Comparison of ENCODE assay signal across 19 cellular contexts in genomic region chr12:49880756-49881390, GRCh38. TPM values are rescaled to one million over a fixed set of nuclear protein-coding genes. Genes with fewer than 3 reads are reported as not detected.
DNase-seq lines count a peak whose midpoint lies in the region; ATAC-seq and TF ChIP-seq lines count a peak whose summit lies in the region.
"Had no signal": no experiment of that assay in that cellular context is flagged by ENCODE, and none has a peak within 500 bp of the region (broad histone marks: within the 10 kb centered on the region; RNA-seq: fewer than 3 reads in every experiment).

No MANE protein-coding gene starts in this region.

- H3K79me2 ChIP-seq in parathyroid adenoma: no peaks in the 10 kb centered on the region

- no peaks in the 10 kb centered on the region for H3K36me3 ChIP-seq in ectodermal cell (ENCODE audit: control insufficient read depth, insufficient read depth, low read length)
- H3K36me3 ChIP-seq in parathyroid adenoma (ENCODE audit: control insufficient read depth, insufficient read depth, low read length): no peaks in the 10 kb centered on the region

- ATAC-seq in left ventricle myocardium superior (no peak), left cardiac atrium (no peak), HG03442 (IDR thresholded peaks at IDR 0.05; ENCODE audit: unreplicated experiment) (no peak)
- ATAC-seq: A549, Panc1 had no signal

- no peak overlapping the region for H3K4me3 ChIP-seq in ectodermal cell (ENCODE audit: insufficient read depth, low read depth, low read length)
- H3K4me3 ChIP-seq in parathyroid adenoma (ENCODE audit: low read depth, low read length): no peak overlapping the region
- H3K4me3 ChIP-seq: A549 had no signal

- DNase-seq in left ventricle myocardium superior: peak; percentile 21
- no peak for DNase-seq in left cardiac atrium
- no peak for DNase-seq in ACHN
- DNase-seq in NCI-H526 treated with DMSO at 0.1 percent for 48 hours (lab: John Stamatoyannopoulos, UW): no peak
- DNase-seq: COR-L47, DMS153, HFFc6, KG1, NCI-H1048, NCI-H1436 treated with DMSO at 0.1 percent for 48 hours, NCI-H2081, NCI-H510A treated with DMSO at 0.1 percent for 48 hours had no signal

- in situ Hi-C loops in ACHN (cut with HindIII; ENCODE audit: low pct_ligation_motif_present, low pct_unique_long_range_greater_than_20kb, low sequenced_read_pairs): no loop called here

- H3K4me1 ChIP-seq in ectodermal cell (ENCODE audit: control insufficient read depth, insufficient read depth, low read length): peaks cover 33% of the 10 kb centered on the region
- peaks cover 31% of the 10 kb centered on the region for H3K4me1 ChIP-seq in parathyroid adenoma
- H3K4me1 ChIP-seq: A549 had no signal

- H3K27ac ChIP-seq in ectodermal cell (ENCODE audit: insufficient read depth, low read depth, low read length, poor library complexity, severe bottlenecking): peak overlapping the region; percentile 9
- peak overlapping the region; percentile 12 for H3K27ac ChIP-seq in parathyroid adenoma
- H3K27ac ChIP-seq: A549, C4-2B had no signal

- H2AFZ ChIP-seq in parathyroid adenoma: no peak overlapping the region

- 95 to 96% methylated on average over 4 of the region's 4 CpGs for WGBS in ectodermal cell, 2 experiments

- H3K9me3 ChIP-seq in ectodermal cell (ENCODE audit: control insufficient read depth, low read length): no peaks in the 10 kb centered on the region
- H3K9me3 ChIP-seq in parathyroid adenoma (ENCODE audit: control insufficient read depth, low read length): no peaks in the 10 kb centered on the region

- H3K9ac ChIP-seq in parathyroid adenoma: no peak overlapping the region

- no peak for TF ChIP-seq CTCF in parathyroid adenoma (IDR thresholded peaks at IDR 0.05)

- intact Hi-C loops in left ventricle myocardium superior (cut with micrococcal nuclease) (no loop called here), left cardiac atrium (cut with DNase I) (no loop called here)

- H3K27me3 ChIP-seq in ectodermal cell (ENCODE audit: control insufficient read depth, insufficient read depth, low read length, poor library complexity, severe bottlenecking): no peaks in the 10 kb centered on the region
- no peaks in the 10 kb centered on the region for H3K27me3 ChIP-seq in parathyroid adenoma (ENCODE audit: control insufficient read depth, insufficient read depth, low read length)

- no peak overlapping the region for H3K4me2 ChIP-seq in parathyroid adenoma (ENCODE audit: low read length)
- H3K4me2 ChIP-seq: A549 had no signal

RNA-seq across cellular contexts. Expression of gene FAIM2, which starts 22.8 kb away (rescaled TPM):
- total RNA-seq in left ventricle myocardium superior (8.2 TPM), left cardiac atrium (10 to 100 TPM in 1 of 2 donors, 1 to 10 TPM in 1; 6.4 to 25.9 TPM)
- polyA plus RNA-seq in ectodermal cell (2013, experiment 1 of 4): 5.8 TPM
- polyA plus RNA-seq in ectodermal cell (2013, experiment 2 of 4): 5.1 TPM
- 4.5 TPM for polyA plus RNA-seq in ectodermal cell (2013, experiment 3 of 4)
- polyA plus RNA-seq in ectodermal cell (2013, experiment 4 of 4): 4.7 TPM
- total RNA-seq: MCF 10A had no signal

RNA-seq across cellular contexts. Expression of gene BCDIN3D, which starts 38.0 kb away (rescaled TPM):
- 2.7 TPM for total RNA-seq in left ventricle myocardium superior
- total RNA-seq in left cardiac atrium: 1 to 10 TPM; 2.9 to 4.0 TPM
- polyA plus RNA-seq in ectodermal cell (2013, experiment 1 of 4): 6.6 TPM
- 6.1 TPM for polyA plus RNA-seq in ectodermal cell (2013, experiment 2 of 4)
- polyA plus RNA-seq in ectodermal cell (2013, experiment 3 of 4): 4.8 TPM
- 5.6 TPM for polyA plus RNA-seq in ectodermal cell (2013, experiment 4 of 4)

RNA-seq across cellular contexts. Expression of gene NCKAP5L, which starts 52.7 kb away (rescaled TPM):
- 32.3 TPM for total RNA-seq in left ventricle myocardium superior
- total RNA-seq in left cardiac atrium: 10 to 100 TPM; 18.6 to 18.8 TPM
- 22.0 TPM for polyA plus RNA-seq in ectodermal cell (2013, experiment 1 of 4)
- 22.0 TPM for polyA plus RNA-seq in ectodermal cell (2013, experiment 2 of 4)
- 17.2 TPM for polyA plus RNA-seq in ectodermal cell (2013, experiment 3 of 4)
- 19.2 TPM for polyA plus RNA-seq in ectodermal cell (2013, experiment 4 of 4)
